ENCODE assay signal across 16 cellular contexts in genomic region chrX:22365460-22365859, GRCh38.
DNase-seq lines count a peak whose midpoint lies in the region; FAIRE-seq and TF ChIP-seq lines count a peak whose summit lies in the region.
"Had no signal": no experiment of that assay in that cellular context is flagged by ENCODE, and none has a peak within 500 bp of the region (broad histone marks: within the 10 kb centered on the region; RNA-seq: fewer than 3 reads in every experiment).

No MANE protein-coding gene starts in this region.

- no peaks in the 10 kb centered on the region for H3K27me3 ChIP-seq in PC-9 (ENCODE audit: insufficient read depth, low read depth)
- H3K27me3 ChIP-seq: ascending aorta had no signal

- TF ChIP-seq CTCF in PC-9 (conservative IDR thresholded peaks at IDR 0.05) (no peak), OCI-LY7 (conservative IDR thresholded peaks at IDR 0.05; ENCODE audit: low read length) (no peak)

- TF ChIP-seq POLR2A in GM12892 (IDR thresholded peaks at IDR 0.05; ENCODE audit: low read depth, low read length): no peak

- H3K9me2 ChIP-seq in PC-9 (ENCODE audit: insufficient read depth) (no peaks in the 10 kb centered on the region), OCI-LY7 (ENCODE audit: insufficient read depth, low read length) (no peaks in the 10 kb centered on the region)

- no TSS peak for BruUV-seq in PC-9 (replicated peaks; lab: Mats Ljungman, UMichigan)
- BruUV-seq in OCI-LY7 (replicated peaks; lab: Mats Ljungman, UMichigan): no TSS peak

- intact Hi-C loops in PC-9 (cut with micrococcal nuclease; ENCODE audit: unreplicated experiment): loop anchor here (1.0 kb wide), 1 partner anchor 229 kb away; no protein-coding TSS in a partner anchor
- intact Hi-C loops in OCI-LY7 (cut with micrococcal nuclease; ENCODE audit: unreplicated experiment): no loop called here

- H3K4me3 ChIP-seq in PC-9: no peak overlapping the region
- no peak overlapping the region for H3K4me3 ChIP-seq in OCI-LY7 (ENCODE audit: low read depth, low read length, poor library complexity, severe bottlenecking)
- H3K4me3 ChIP-seq: ascending aorta had no signal

- no peak overlapping the region for H3K4me3 Mint-ChIP-seq in activated T-cell treated with anti-CD3 and anti-CD28 coated beads, Interleukin-2, amount 50 U/mL, for 24 hours
- H3K4me3 Mint-ChIP-seq: activated T-cell treated with anti-CD3 and anti-CD28 coated beads, Interleukin-2, amount 50 U/mL, for 72 hours; IgD-negative memory B cell had no signal

- H3K9me3 Mint-ChIP-seq in activated T-cell treated with anti-CD3 and anti-CD28 coated beads, Interleukin-2, amount 50 U/mL, for 24 hours: no peaks in the 10 kb centered on the region
- H3K9me3 Mint-ChIP-seq: IgD-negative memory B cell had no signal

- H3K9me3 ChIP-seq in PC-9 (ENCODE audit: insufficient read depth, low read depth) (no peaks in the 10 kb centered on the region), OCI-LY7 (ENCODE audit: low read length) (no peaks in the 10 kb centered on the region)
- H3K9me3 ChIP-seq: ascending aorta had no signal

- no peaks in the 10 kb centered on the region for H3K79me2 ChIP-seq in PC-9 (ENCODE audit: low read depth)
- no peaks in the 10 kb centered on the region for H3K79me2 ChIP-seq in OCI-LY7 (ENCODE audit: insufficient read depth, low read depth, low read length)

- peaks cover 8% of the 10 kb centered on the region for H3K4me1 ChIP-seq in PC-9 (replicated peaks; ENCODE audit: insufficient read depth)
- H3K4me1 ChIP-seq in OCI-LY7 (ENCODE audit: insufficient read depth, low read length, poor library complexity, severe bottlenecking): no peaks in the 10 kb centered on the region
- H3K4me1 ChIP-seq: ascending aorta had no signal

- peak overlapping the region; percentile 89 for H3K27ac ChIP-seq in PC-9
- no peak overlapping the region for H3K27ac ChIP-seq in OCI-LY7 (ENCODE audit: low read depth, low read length, poor library complexity, severe bottlenecking)
- H3K27ac ChIP-seq: ascending aorta, C4-2B had no signal

- H3K27me3 Mint-ChIP-seq in activated T-cell treated with anti-CD3 and anti-CD28 coated beads, Interleukin-2, amount 50 U/mL, for 24 hours: peaks cover 28% of the 10 kb centered on the region
- H3K27me3 Mint-ChIP-seq: IgD-negative memory B cell, progenitor cell of endocrine pancreas had no signal

- POLR2A ChIA-PET in PC-9 (lab: Charles Lee; ENCODE audit: unreplicated experiment) (no interaction called here), OCI-LY7 (lab: Charles Lee) (no interaction called here)

- H3K36me3 ChIP-seq in PC-9 (ENCODE audit: low read depth): no peaks in the 10 kb centered on the region
- H3K36me3 ChIP-seq in OCI-LY7 (ENCODE audit: insufficient read depth, low read length): no peaks in the 10 kb centered on the region
- H3K36me3 ChIP-seq: ascending aorta had no signal

- H2AFZ ChIP-seq in PC-9: 0 out of 2 replicates have a peak overlapping the region, but pooled peaks have one; percentile 16
- no peak overlapping the region for H2AFZ ChIP-seq in OCI-LY7 (ENCODE audit: low read length)

- H3K27ac Mint-ChIP-seq in activated T-cell treated with anti-CD3 and anti-CD28 coated beads, Interleukin-2, amount 50 U/mL, for 24 hours: no peak overlapping the region
- H3K27ac Mint-ChIP-seq: activated T-cell treated with anti-CD3 and anti-CD28 coated beads, Interleukin-2, amount 50 U/mL, for 72 hours; IgD-negative memory B cell; progenitor cell of endocrine pancreas had no signal

- DNase-seq in Caki2 (ENCODE audit: low read depth) (peak; percentile 85), PC-9 (peak; percentile 55 to 83), dermis blood vessel endothelial cell (peak; percentile 70), lung microvascular endothelial cell (ENCODE audit: low read depth in 2 of 2) (peak; percentile 87 to 93), OCI-LY7 (ENCODE audit: low spot score) (no peak), NCI-H1048 (lab: John Stamatoyannopoulos, UW) (no peak), GM12892 (ENCODE audit: insufficient read length) (no peak)
- no peak for DNase-seq in activated T-cell treated with anti-CD3 and anti-CD28 coated beads, Interleukin-2, amount 50 U/mL, for 24 hours
- DNase-seq: activated T-cell treated with anti-CD3 and anti-CD28 coated beads, Interleukin-2, amount 50 U/mL, for 72 hours; GDM1; stimulated activated CD4-positive, alpha-beta T cell treated with anti-CD3 and anti-CD28 coated beads, Interleukin-2, amount 100 ng/mL, for 48 hours; stimulated activated naive CD4-positive, alpha-beta T cell had no signal

- peaks cover 5% of the 10 kb centered on the region; the same call in 1 of the 2 replicates for H3F3A ChIP-seq in PC-9 (ENCODE audit: insufficient read depth, low read depth)

- CTCF ChIA-PET in PC-9 (lab: Charles Lee): no interaction called here
- CTCF ChIA-PET in OCI-LY7 (lab: Charles Lee; ENCODE audit: unreplicated experiment): no interaction called here

- in situ Hi-C loops in Caki2 (cut with HindIII; ENCODE audit: low pct_unique_long_range_greater_than_20kb, low sequenced_read_pairs): no loop called here

- no peaks in the 10 kb centered on the region for H4K20me1 ChIP-seq in PC-9 (ENCODE audit: insufficient read depth)
- H4K20me1 ChIP-seq in OCI-LY7 (ENCODE audit: insufficient read depth, low read length): no peaks in the 10 kb centered on the region

- H3K36me3 Mint-ChIP-seq in activated T-cell treated with anti-CD3 and anti-CD28 coated beads, Interleukin-2, amount 50 U/mL, for 24 hours (ENCODE audit: low read depth): no peaks in the 10 kb centered on the region
- H3K36me3 Mint-ChIP-seq: IgD-negative memory B cell had no signal

- H3K4me1 Mint-ChIP-seq in activated T-cell treated with anti-CD3 and anti-CD28 coated beads, Interleukin-2, amount 50 U/mL, for 24 hours (ENCODE audit: low read depth): no peaks in the 10 kb centered on the region
- H3K4me1 Mint-ChIP-seq: IgD-negative memory B cell had no signal

- 0 out of 2 replicates have a peak overlapping the region, but pooled peaks have one; percentile 13 for H3K4me2 ChIP-seq in PC-9
- no peak overlapping the region for H3K4me2 ChIP-seq in OCI-LY7 (ENCODE audit: low read length)

- no peak for FAIRE-seq in GM12892 (lab: Jason Lieb, UNC)

Comparison
In these comparisons a context has a peak if more than half of its experiments do, and no peak if none do; other contexts are left out.
1. DNase-seq: peak in Caki2 (single experiment), PC-9 (2 of 2), dermis blood vessel endothelial cell (single experiment) and lung microvascular endothelial cell (2 of 2); none in OCI-LY7 (single experiment), NCI-H1048 (single experiment), GM12892 (single experiment) and activated T-cell treated with anti-CD3 and anti-CD28 coated beads, Interleukin-2, amount 50 U/mL, for 24 hours (single experiment).